ENCODE assay signal across 15 cellular contexts in the genomic region with DNA sequence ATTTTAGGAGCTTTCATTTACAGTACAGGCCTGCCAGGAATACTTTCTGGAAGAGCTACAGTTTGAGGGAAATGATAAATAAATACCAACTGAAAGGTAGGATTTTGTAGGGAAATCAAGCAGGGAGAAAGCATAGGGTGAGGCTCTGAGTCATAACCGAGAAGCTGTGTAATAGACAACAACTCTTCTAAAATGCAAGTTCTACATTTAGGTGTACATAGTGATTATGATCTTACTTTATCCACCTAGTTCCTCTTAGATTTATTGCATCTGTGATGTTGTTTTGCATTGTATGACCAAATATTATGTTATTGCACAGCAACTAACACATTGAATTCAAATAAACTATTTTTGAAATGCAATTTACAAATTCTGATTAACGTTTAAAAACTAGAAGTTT.
"Had no signal": no experiment of that assay in that cellular context is flagged by ENCODE, and none has a peak within 500 bp of the region (broad histone marks: within the 10 kb centered on the region; RNA-seq: fewer than 3 reads in every experiment).

No MANE protein-coding gene starts in this region.

- H3K9me3 ChIP-seq: heart left ventricle had no signal

- H3K36me3 Mint-ChIP-seq: natural killer cell had no signal

- H3K27me3 ChIP-seq: heart left ventricle had no signal

- H3K4me1 Mint-ChIP-seq: natural killer cell, neural crest cell had no signal

- H3K27ac ChIP-seq: heart left ventricle had no signal

- H3K4me1 ChIP-seq: heart left ventricle had no signal

- H3K9me3 Mint-ChIP-seq: neural crest cell had no signal

- H3K4me3 ChIP-seq: heart left ventricle, mucosa of descending colon had no signal

- H3K36me3 ChIP-seq: heart left ventricle had no signal

- DNase-seq: effector memory CD8-positive, alpha-beta T cell; erythroblast; foreskin melanocyte; heart left ventricle; hippocampal formation; mucosa of descending colon; natural killer cell; posterior cingulate gyrus; stimulated activated CD4-positive, alpha-beta T cell treated with anti-CD3 and anti-CD28 coated beads, Interleukin-2, amount 100 ng/mL, for 24 hours; stimulated activated CD4-positive, alpha-beta T cell treated with anti-CD3 and anti-CD28 coated beads, Interleukin-4, amount 100 ng/mL, for 4 hours; stimulated activated naive CD4-positive, alpha-beta T cell; trophoblast cell had no signal

- H3K27ac Mint-ChIP-seq: dendritic cell treated with granulocyte-macrophage colony-stimulating factor and Interleukin-4, amounts not matched to agents 40 ng/mL and 50 ng/mL, for 4 days; effector memory CD8-positive, alpha-beta T cell; natural killer cell had no signal

- ATAC-seq: effector memory CD8-positive, alpha-beta T cell; heart left ventricle; mucosa of descending colon; natural killer cell; sciatic nerve had no signal

- H3K27me3 Mint-ChIP-seq: dendritic cell treated with granulocyte-macrophage colony-stimulating factor and Interleukin-4, amounts not matched to agents 40 ng/mL and 50 ng/mL, for 4 days; effector memory CD8-positive, alpha-beta T cell had no signal

- H3K4me3 Mint-ChIP-seq: dendritic cell treated with granulocyte-macrophage colony-stimulating factor and Interleukin-4, amounts not matched to agents 40 ng/mL and 50 ng/mL, for 4 days; effector memory CD8-positive, alpha-beta T cell; natural killer cell; neural crest cell had no signal
